In the genomic region with DNA sequence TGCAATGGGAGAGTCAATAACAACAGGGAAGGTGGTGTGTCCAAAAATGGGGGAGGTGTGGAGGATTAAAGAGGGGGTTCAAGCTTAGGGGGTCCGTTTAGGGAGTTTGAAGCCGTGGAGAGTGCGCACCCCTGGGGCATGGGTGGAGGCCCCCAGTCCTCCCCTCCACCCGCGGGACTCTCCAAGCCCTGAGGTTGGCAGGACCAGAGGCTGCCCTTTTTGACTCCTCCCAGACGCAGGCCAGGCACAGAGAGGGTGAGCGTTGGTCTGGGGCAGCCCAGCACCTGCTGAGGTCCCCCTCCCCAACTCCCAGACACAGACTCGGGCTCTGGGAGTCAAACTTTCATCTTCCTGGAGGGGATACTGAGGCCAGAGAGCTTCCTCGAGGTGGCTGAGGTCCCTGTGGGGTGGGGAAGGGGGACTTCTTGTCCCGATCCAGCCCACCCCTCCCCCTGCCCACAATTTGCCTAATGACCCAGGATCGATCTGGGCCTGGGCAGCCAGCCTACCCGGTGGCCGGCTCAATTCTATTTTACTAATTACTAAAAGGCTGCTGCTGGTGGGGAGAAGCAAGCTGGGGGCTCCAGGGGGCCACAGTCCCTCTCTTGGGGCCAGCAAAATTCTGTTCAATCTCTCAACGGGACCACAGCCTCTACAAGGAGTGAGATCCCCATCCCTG, we compare ENCODE assay signal across 1 cellular context.
TF ChIP-seq lines count a peak whose summit lies in the region.

No MANE protein-coding gene starts in this region.

TF ChIP-seq in HEK293, 187 proteins besides CTCF, POLR2A, EP300 and RAD21 (continued from another document):
- TF ChIP-seq ZBTB10 (tag by site-specific recombination; IDR thresholded peaks at IDR 0.05) (peak; percentile 72), ZNF335 (tag by site-specific recombination; conservative IDR thresholded peaks at IDR 0.05) (peak; percentile 50; the same call in 1 of the 2 replicates), ZNF768 (tag by site-specific recombination; IDR thresholded peaks at IDR 0.05) (peak; percentile 91), ZNF10 (tag by site-specific recombination; IDR thresholded peaks at IDR 0.05) (0 out of 2 replicates have a peak, but pooled peaks have one; percentile 10)
